In the genomic region with DNA sequence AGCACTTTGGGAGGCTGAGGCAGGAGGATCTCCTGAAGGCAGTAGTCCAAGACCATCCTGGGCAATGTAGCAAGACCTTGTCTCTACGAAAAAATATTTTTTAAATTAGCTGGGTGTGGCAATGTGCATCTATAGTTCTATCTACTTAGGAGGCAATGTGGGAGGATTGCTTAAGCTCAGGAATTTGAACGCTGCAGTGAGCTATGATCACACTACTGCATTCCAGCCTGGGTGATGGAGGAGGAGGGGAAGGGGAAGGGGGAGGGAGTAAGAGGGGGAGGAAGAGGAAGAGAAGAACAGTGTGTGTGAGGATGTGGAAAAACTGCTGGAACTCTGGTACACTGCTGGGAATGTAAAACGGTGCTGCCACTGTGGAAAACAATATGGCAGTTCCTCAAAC, we compare ENCODE assay signal across 12 cellular contexts. TPM values are rescaled to one million over a fixed set of nuclear protein-coding genes. Genes with fewer than 3 reads are reported as not detected.
A peak's percentile ranks its signal among the peaks of the same experiment; 100 is the strongest.
DNase-seq lines count a peak whose midpoint lies in the region; ATAC-seq and TF ChIP-seq lines count a peak whose summit lies in the region.
"Had no signal": no experiment of that assay in that cellular context is flagged by ENCODE, and none has a peak within 500 bp of the region (broad histone marks: within the 10 kb centered on the region; RNA-seq: fewer than 3 reads in every experiment).

No MANE protein-coding gene starts in this region.

- TF ChIP-seq CTCF in WTC11 (IDR thresholded peaks at IDR 0.05) = no peak

- CTCF ChIA-PET in WTC11 (lab: Charles Lee) = interaction anchor here (0.7 to 1.4 kb wide), 5 partner anchors 10 to 189 kb away, joined by 4 to 11 read pairs (median 7); partner anchors contain the start of genes SYNE4 and THAP8
- CTCF ChIA-PET in HEK293T (lab: Yijun Ruan, JAX) = no interaction called here

- H3K4me1 Mint-ChIP-seq in WTC11 = peaks cover 12% of the 10 kb centered on the region
- peaks cover 6% of the 10 kb centered on the region for H3K4me1 Mint-ChIP-seq in stimulated activated naive CD8-positive, alpha-beta T cell treated with anti-CD3 and anti-CD28 coated beads, Interleukin-15, amount 100 ng/mL, for 72 hours

- no peaks in the 10 kb centered on the region for H3K9me3 Mint-ChIP-seq in WTC11
- no peaks in the 10 kb centered on the region for H3K9me3 Mint-ChIP-seq in stimulated activated naive CD8-positive, alpha-beta T cell treated with anti-CD3 and anti-CD28 coated beads, Interleukin-15, amount 100 ng/mL, for 72 hours
- H3K9me3 Mint-ChIP-seq: activated naive CD4-positive, alpha-beta T cell treated with anti-CD3 and anti-CD28 coated beads, Interleukin-2, amount 50 U/mL, for 72 hours had no signal

- POLR2A ChIA-PET in WTC11 (lab: Charles Lee) = interaction anchor here (1.1 kb wide), 1 partner anchor 12 kb away, joined by 4 read pairs; the partner anchor contains the start of gene THAP8
- POLR2A ChIA-PET in HEK293T (lab: Yijun Ruan, JAX) = no interaction called here

- no peaks in the 10 kb centered on the region for H3K36me3 Mint-ChIP-seq in WTC11
- H3K36me3 Mint-ChIP-seq: activated naive CD4-positive, alpha-beta T cell treated with anti-CD3 and anti-CD28 coated beads, Interleukin-2, amount 50 U/mL, for 72 hours had no signal

- ATAC-seq in WTC11 (peak; percentile 46), left ventricle myocardium superior (peak; percentile 57), sciatic nerve (peak; percentile 69), HG03354 (IDR thresholded peaks at IDR 0.05; ENCODE audit: poor library complexity, severe bottlenecking, unreplicated experiment) (no peak)
- ATAC-seq in stimulated activated naive CD8-positive, alpha-beta T cell treated with anti-CD3 and anti-CD28 coated beads, Interleukin-15, amount 100 ng/mL, for 72 hours = no peak
- ATAC-seq: activated naive CD4-positive, alpha-beta T cell treated with anti-CD3 and anti-CD28 coated beads, Interleukin-2, amount 50 U/mL, for 72 hours had no signal

- DNase-seq in GM03348 (ENCODE audit: low spot score) (peak; percentile 74), WTC11 (ENCODE audit: low spot score) (no peak), left ventricle myocardium superior (no peak), sciatic nerve (ENCODE audit: low spot score) (no peak), HEK293T (ENCODE audit: extremely low spot score) (no peak)
- no peak for DNase-seq in stimulated activated naive CD8-positive, alpha-beta T cell treated with anti-CD3 and anti-CD28 coated beads, Interleukin-15, amount 100 ng/mL, for 72 hours
- DNase-seq in activated CD4-positive, alpha-beta T cell treated with anti-CD3 and anti-CD28 coated beads, Interleukin-2, amount 50 U/mL, for 4 hours = no peak
- DNase-seq: NCI-H2171 treated with DMSO at 0.1 percent for 48 hours, T-helper 9 cell had no signal

- no peaks in the 10 kb centered on the region for H3K27me3 Mint-ChIP-seq in WTC11 (ENCODE audit: low read depth)
- H3K27me3 Mint-ChIP-seq in stimulated activated naive CD8-positive, alpha-beta T cell treated with anti-CD3 and anti-CD28 coated beads, Interleukin-15, amount 100 ng/mL, for 72 hours = no peaks in the 10 kb centered on the region

- no peak overlapping the region for H3K27ac Mint-ChIP-seq in WTC11
- H3K27ac Mint-ChIP-seq in stimulated activated naive CD8-positive, alpha-beta T cell treated with anti-CD3 and anti-CD28 coated beads, Interleukin-15, amount 100 ng/mL, for 72 hours = no peak overlapping the region
- H3K27ac Mint-ChIP-seq: activated naive CD4-positive, alpha-beta T cell treated with anti-CD3 and anti-CD28 coated beads, Interleukin-2, amount 50 U/mL, for 72 hours had no signal

- intact Hi-C loops in left ventricle myocardium superior (cut with micrococcal nuclease) (no loop called here), sciatic nerve (cut with DNase I) (no loop called here)

- no peak overlapping the region for H3K4me3 Mint-ChIP-seq in WTC11
- no peak overlapping the region for H3K4me3 Mint-ChIP-seq in stimulated activated naive CD8-positive, alpha-beta T cell treated with anti-CD3 and anti-CD28 coated beads, Interleukin-15, amount 100 ng/mL, for 72 hours

TF ChIP-seq in WTC11, 78 proteins besides CTCF, POLR2A, EP300 and RAD21 (continues in another document):
- TF ChIP-seq ZSCAN18 (CRISPR knock-in tag; IDR thresholded peaks at IDR 0.05) (no peak), ZNF416 (CRISPR knock-in tag; IDR thresholded peaks at IDR 0.05) (no peak)
- TF ChIP-seq, protein P1, sequence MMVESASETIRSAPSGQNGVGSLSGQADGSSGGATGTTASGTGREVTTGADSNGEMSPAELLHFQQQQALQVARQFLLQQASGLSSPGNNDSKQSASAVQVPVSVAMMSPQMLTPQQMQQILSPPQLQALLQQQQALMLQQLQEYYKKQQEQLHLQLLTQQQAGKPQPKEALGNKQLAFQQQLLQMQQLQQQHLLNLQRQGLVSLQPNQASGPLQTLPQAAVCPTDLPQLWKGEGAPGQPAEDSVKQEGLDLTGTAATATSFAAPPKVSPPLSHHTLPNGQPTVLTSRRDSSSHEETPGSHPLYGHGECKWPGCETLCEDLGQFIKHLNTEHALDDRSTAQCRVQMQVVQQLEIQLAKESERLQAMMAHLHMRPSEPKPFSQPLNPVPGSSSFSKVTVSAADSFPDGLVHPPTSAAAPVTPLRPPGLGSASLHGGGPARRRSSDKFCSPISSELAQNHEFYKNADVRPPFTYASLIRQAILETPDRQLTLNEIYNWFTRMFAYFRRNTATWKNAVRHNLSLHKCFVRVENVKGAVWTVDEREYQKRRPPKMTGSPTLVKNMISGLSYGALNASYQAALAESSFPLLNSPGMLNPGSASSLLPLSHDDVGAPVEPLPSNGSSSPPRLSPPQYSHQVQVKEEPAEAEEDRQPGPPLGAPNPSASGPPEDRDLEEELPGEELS (CRISPR knock-in tag; IDR thresholded peaks at IDR 0.05) = no peak

TF ChIP-seq in HEK293T, 16 proteins besides CTCF, POLR2A, EP300 and RAD21:
- TF ChIP-seq SUZ12 (IDR thresholded peaks at IDR 0.05) (no peak), FOXK2 (IDR thresholded peaks at IDR 0.05) (no peak), FOXA1 (IDR thresholded peaks at IDR 0.05) (no peak), ZNF384 (IDR thresholded peaks at IDR 0.05) (no peak), NFRKB (IDR thresholded peaks at IDR 0.05) (no peak)

RNA-seq across cellular contexts. Expression of gene CLIP3, which starts 9.2 kb away (rescaled TPM):
- 16.2 to 19.4 TPM (median 17.9 TPM) in 3 replicates for total RNA-seq in WTC11 (2021)
- 5.0 TPM for total RNA-seq in left ventricle myocardium superior
- 72.8 TPM for total RNA-seq in sciatic nerve

RNA-seq across cellular contexts. Expression of gene THAP8, which starts 12.3 kb away (rescaled TPM):
- total RNA-seq in WTC11 (2021) = 6.6 to 10.7 TPM (median 6.9 TPM) in 3 replicates
- 4.0 TPM for total RNA-seq in left ventricle myocardium superior
- 10.5 TPM for total RNA-seq in sciatic nerve

RNA-seq across cellular contexts. Expression of gene WDR62, which starts 12.9 kb away (rescaled TPM):
- 30.9 to 40.0 TPM (median 30.9 TPM) in 3 replicates for total RNA-seq in WTC11 (2021)
- total RNA-seq in left ventricle myocardium superior = 28.7 TPM
- total RNA-seq in sciatic nerve = 1.2 TPM

RNA-seq across cellular contexts. Expression of gene ALKBH6, which starts 27.8 kb away (rescaled TPM):
- 28.1 to 35.1 TPM (median 31.9 TPM) in 3 replicates for total RNA-seq in WTC11 (2021)
- total RNA-seq in left ventricle myocardium superior = 7.8 TPM
- total RNA-seq in sciatic nerve = 22.8 TPM

RNA-seq across cellular contexts. Expression of gene SYNE4, which starts 33.2 kb away (rescaled TPM):
- total RNA-seq in WTC11 (2021) = 17.6 to 28.5 TPM (median 27.9 TPM) in 3 replicates
- 0.30 TPM for total RNA-seq in left ventricle myocardium superior
- total RNA-seq in sciatic nerve = 0.67 TPM
- total RNA-seq: skeletal muscle tissue had no signal

Comparison
In these comparisons a context has a peak if more than half of its experiments do, and no peak if none do; other contexts are left out.
1. ATAC-seq: peak in WTC11 (single experiment), left ventricle myocardium superior (single experiment) and sciatic nerve (single experiment); none in stimulated activated naive CD8-positive, alpha-beta T cell treated with anti-CD3 and anti-CD28 coated beads, Interleukin-15, amount 100 ng/mL, for 72 hours (single experiment) and HG03354 (single experiment).
2. RNA of gene WDR62, which starts 12.9 kb away (total RNA-seq): 30.9 to 40.0 TPM in WTC11 and 28.7 TPM in left ventricle myocardium superior (single experiment); 1.2 TPM in sciatic nerve (single experiment); every median in the first group is over 10 times any median in the second.